In the genomic region with DNA sequence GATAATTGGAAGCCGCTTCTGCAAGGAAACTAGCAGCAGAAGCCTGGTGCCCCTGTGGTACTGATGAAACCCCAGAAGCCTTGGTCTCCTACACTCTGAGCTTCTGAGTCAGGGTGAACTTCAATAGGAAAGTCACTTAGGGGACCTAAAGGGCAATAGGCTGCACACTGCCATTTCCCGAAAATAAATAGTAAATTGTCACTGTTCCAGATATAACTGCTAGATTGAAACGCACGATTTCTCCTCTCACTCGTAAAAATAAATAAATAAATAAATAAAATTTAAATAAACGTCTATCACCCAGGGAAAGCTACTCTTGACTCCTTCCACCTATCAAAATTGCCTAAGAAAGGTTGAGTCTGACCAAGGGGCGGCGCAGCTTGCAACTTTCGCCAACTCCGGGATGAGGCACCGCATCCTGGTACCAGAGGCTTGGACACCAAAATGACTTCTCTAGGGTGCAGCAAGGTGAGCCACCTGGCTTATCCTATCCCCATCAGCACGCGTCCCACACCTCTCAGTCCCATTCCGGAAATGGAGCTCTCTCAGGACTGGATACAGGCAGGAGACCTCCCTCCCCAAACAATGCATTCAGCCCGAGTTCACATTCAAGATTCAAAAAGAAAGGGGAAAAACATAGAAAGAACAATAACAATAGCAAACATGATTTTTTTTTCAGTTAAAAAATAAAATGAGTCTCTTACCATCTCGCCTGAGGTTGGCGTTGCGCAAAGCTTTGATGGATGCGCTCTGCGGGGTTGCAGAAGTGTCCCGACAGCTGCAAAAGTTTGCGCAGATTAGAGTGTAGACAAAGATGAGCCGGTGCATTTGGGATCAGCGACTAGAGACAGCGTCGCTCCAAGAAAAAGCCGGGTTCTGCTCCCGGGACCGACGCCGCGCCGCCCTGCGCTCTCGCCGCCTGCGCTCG, we compare ENCODE assay signal across 8 cellular contexts. TPM values are rescaled to one million over a fixed set of nuclear protein-coding genes. Genes with fewer than 3 reads are reported as not detected.
DNase-seq lines count a peak whose midpoint lies in the region; ATAC-seq and TF ChIP-seq lines count a peak whose summit lies in the region.

No MANE protein-coding gene starts in this region.

- no peak overlapping the region for H3K27ac Mint-ChIP-seq in T-helper 17 cell

- H3K4me1 ChIP-seq in HEK293 (ENCODE audit: control insufficient read depth, insufficient read depth, low read length) (no peaks in the 10 kb centered on the region), gastroesophageal sphincter (peaks cover 0 to 19% (median 0%) of the 10 kb centered on the region in 3 donors)

- CTCF ChIA-PET in HEK293 (lab: Yijun Ruan, JAX) = interaction anchor here (0.7 to 2.2 kb wide), 3 partner anchors 27 to 482 kb away, joined by 5 to 9 read pairs (median 5); no protein-coding TSS in a partner anchor

- H3K4me3 Mint-ChIP-seq in T-helper 17 cell = peak overlapping the region; percentile 63

- H3K36me3 Mint-ChIP-seq in T-helper 17 cell (ENCODE audit: low read depth) = peaks cover 2% of the 10 kb centered on the region

- no peak for TF ChIP-seq POLR2A in gastroesophageal sphincter (IDR thresholded peaks at IDR 0.05)

- TF ChIP-seq CTCF in HEK293 (tag by site-specific recombination; IDR thresholded peaks at IDR 0.05) (no peak), gastroesophageal sphincter (IDR thresholded peaks at IDR 0.05) (no peak), omental fat pad (IDR thresholded peaks at IDR 0.05) (no peak)

- H3K27me3 Mint-ChIP-seq in T-helper 17 cell = peaks cover 53% of the 10 kb centered on the region

- POLR2A ChIA-PET in HEK293 (lab: Yijun Ruan, JAX) = interaction anchor here (1.2 to 1.4 kb wide), 2 partner anchors 11 to 481 kb away, joined by 3 read pairs; no protein-coding TSS in a partner anchor

- peaks cover 3% of the 10 kb centered on the region for H3K4me1 Mint-ChIP-seq in T-helper 17 cell

- H3K27me3 ChIP-seq in gastroesophageal sphincter = peaks cover 6% of the 10 kb centered on the region

- TF ChIP-seq EP300 in gastroesophageal sphincter (IDR thresholded peaks at IDR 0.05) = no peak

- peak; percentile 9 for DNase-seq in D341Med (ENCODE audit: low spot score)
- no peak for DNase-seq in T-helper 17 cell
- no peak for DNase-seq in omental fat pad (ENCODE audit: low spot score)
- no peak for DNase-seq in UCSD-AML1 (lab: John Stamatoyannopoulos, UW; ENCODE audit: unreplicated experiment)

- H3K4me3 ChIP-seq in HEK293 (ENCODE audit: low read depth, low read length) = peak overlapping the region; percentile 66
- H3K4me3 ChIP-seq in gastroesophageal sphincter = peak overlapping the region; percentile 53 to 56

- ATAC-seq in T-helper 17 cell (no peak), gastroesophageal sphincter (peak; percentile 11), omental fat pad (ENCODE audit: low FRiP score) (peak; percentile 35), HG02642 (IDR thresholded peaks at IDR 0.05; ENCODE audit: poor library complexity, unreplicated experiment) (no peak), GM21825 (IDR thresholded peaks at IDR 0.05; ENCODE audit: unreplicated experiment) (no peak)

- H3K9me3 ChIP-seq in HEK293 (ENCODE audit: control insufficient read depth, insufficient read depth, low read depth, low read length) (no peaks in the 10 kb centered on the region), T-helper 17 cell (ENCODE audit: control insufficient read depth, low read length, poor library complexity, severe bottlenecking) (no peaks in the 10 kb centered on the region), gastroesophageal sphincter (no peaks in the 10 kb centered on the region)

- 11 to 12% methylated on average over 14 to 24 of the region's 38 CpGs for WGBS in gastroesophageal sphincter (ENCODE audit: low coverage in 1 of 2), 2 donors

- peak overlapping the region; percentile 20; the same call in 1 of the 2 replicates for H3K27ac ChIP-seq in HEK293 (ENCODE audit: extremely low read depth, low read depth, low read length)
- peak overlapping the region in 2 of 4 donors; percentile 41 to 55 for H3K27ac ChIP-seq in gastroesophageal sphincter

- H3K36me3 ChIP-seq in HEK293 (ENCODE audit: control insufficient read depth in 2 of 2, insufficient read depth in 1 of 2, low read length in 2 of 2) (no peaks in the 10 kb centered on the region), gastroesophageal sphincter (no peaks in the 10 kb centered on the region)

TF ChIP-seq in HEK293, 187 proteins besides CTCF, POLR2A, EP300 and RAD21 (continues in another document):
- TF ChIP-seq ZNF24 (tag by site-specific recombination; IDR thresholded peaks at IDR 0.05) (no peak), TRIM28 (IDR thresholded peaks at IDR 0.05; ENCODE audit: borderline replicate concordance, low read length) (peak; percentile 92), ZNF416 (tag by site-specific recombination; IDR thresholded peaks at IDR 0.05) (no peak), ZFP41 (tag by site-specific recombination; IDR thresholded peaks at IDR 0.05; ENCODE audit: borderline replicate concordance) (no peak), PRDM10 (tag by site-specific recombination; IDR thresholded peaks at IDR 0.05) (peak; percentile 94), SP7 (tag by site-specific recombination; IDR thresholded peaks at IDR 0.05) (peak; percentile 38; the same call in 1 of the 2 replicates), ZNF544 (tag by site-specific recombination; IDR thresholded peaks at IDR 0.05) (no peak), SP2 (tag by site-specific recombination; IDR thresholded peaks at IDR 0.05) (0 out of 2 replicates have a peak, but pooled peaks have one; percentile 9), ZNF174 (tag by site-specific recombination; IDR thresholded peaks at IDR 0.05) (no peak), ZNF335 (tag by site-specific recombination; conservative IDR thresholded peaks at IDR 0.05) (peak; percentile 61), ZNF621 (tag by site-specific recombination; IDR thresholded peaks at IDR 0.05) (no peak), ZNF292 (tag by site-specific recombination; IDR thresholded peaks at IDR 0.05; ENCODE audit: borderline replicate concordance, low read depth) (no peak), ZNF571 (tag by site-specific recombination; IDR thresholded peaks at IDR 0.05) (no peak)
- TF ChIP-seq, protein P1, sequence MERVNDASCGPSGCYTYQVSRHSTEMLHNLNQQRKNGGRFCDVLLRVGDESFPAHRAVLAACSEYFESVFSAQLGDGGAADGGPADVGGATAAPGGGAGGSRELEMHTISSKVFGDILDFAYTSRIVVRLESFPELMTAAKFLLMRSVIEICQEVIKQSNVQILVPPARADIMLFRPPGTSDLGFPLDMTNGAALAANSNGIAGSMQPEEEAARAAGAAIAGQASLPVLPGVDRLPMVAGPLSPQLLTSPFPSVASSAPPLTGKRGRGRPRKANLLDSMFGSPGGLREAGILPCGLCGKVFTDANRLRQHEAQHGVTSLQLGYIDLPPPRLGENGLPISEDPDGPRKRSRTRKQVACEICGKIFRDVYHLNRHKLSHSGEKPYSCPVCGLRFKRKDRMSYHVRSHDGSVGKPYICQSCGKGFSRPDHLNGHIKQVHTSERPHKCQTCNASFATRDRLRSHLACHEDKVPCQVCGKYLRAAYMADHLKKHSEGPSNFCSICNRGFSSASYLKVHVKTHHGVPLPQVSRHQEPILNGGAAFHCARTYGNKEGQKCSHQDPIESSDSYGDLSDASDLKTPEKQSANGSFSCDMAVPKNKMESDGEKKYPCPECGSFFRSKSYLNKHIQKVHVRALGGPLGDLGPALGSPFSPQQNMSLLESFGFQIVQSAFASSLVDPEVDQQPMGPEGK (tag by site-specific recombination; IDR thresholded peaks at IDR 0.05) = no peak

RNA-seq across cellular contexts. Expression of gene PDGFD, which starts 0.6 kb away (rescaled TPM):
- total RNA-seq in T-helper 17 cell = under 1 TPM in 1 of 2 donors, not detected in 1; 0.10 TPM
- total RNA-seq in gastroesophageal sphincter = 10 to 100 TPM in 2 of 4 donors, 1 to 10 TPM in 2; 4.4 to 26.4 (median 13.1) TPM
- total RNA-seq in omental fat pad = 10 to 100 TPM; 11.3 to 63.1 (median 38.9) TPM

Comparison
In these comparisons a context has a peak if more than half of its experiments do, and no peak if none do; other contexts are left out.
1. ATAC-seq: peak in gastroesophageal sphincter (single experiment) and omental fat pad (single experiment); none in T-helper 17 cell (single experiment), HG02642 (single experiment) and GM21825 (single experiment).
2. RNA of gene PDGFD, which starts 0.6 kb away (total RNA-seq): 11.3 to 63.1 TPM in omental fat pad and 4.4 to 26.4 TPM in gastroesophageal sphincter; 0.10 TPM in T-helper 17 cell; every median in the first group is over 4 times any median in the second.